18 cellular contexts compared by ENCODE assay signal in the genomic region with DNA sequence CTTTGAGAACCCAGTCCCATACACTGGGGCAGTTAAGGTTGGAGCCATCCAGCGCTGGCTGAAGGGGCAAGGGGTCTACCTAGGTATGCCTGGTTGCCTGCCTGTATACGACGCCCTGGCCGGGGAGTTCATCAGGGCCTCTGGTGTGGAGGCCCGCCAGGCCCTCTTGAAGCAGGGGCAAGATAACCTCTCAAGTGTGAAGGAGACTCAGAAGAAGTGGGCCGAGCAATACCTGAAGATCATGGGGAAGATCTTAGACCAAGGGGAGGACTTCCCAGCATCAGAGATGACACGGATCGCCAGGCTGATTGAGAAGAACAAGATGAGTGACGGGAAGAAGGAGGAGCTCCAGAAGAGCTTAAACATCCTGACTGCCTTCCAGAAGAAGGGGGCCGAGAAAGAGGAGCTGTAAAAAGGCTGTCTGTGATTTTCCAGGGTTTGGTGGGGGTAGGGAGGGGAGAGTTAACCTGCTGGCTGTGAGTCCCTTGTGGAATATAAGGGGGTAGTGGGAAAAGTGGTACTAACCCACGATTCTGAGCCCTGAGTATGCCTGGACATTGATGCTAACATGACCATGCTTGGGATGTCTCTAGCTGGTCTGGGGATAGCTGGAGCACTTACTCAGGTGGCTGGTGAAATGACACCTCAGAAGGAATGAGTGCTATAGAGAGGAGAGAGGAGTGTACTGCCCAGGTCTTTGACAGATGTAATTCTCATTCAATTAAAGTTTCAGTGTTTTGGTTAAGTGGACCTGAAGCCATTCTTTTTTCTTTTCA. TPM values are rescaled to one million over a fixed set of nuclear protein-coding genes. Genes with fewer than 3 reads are reported as not detected.
DNase-seq lines count a peak whose midpoint lies in the region; ATAC-seq and TF ChIP-seq lines count a peak whose summit lies in the region.
"Had no signal": no experiment of that assay in that cellular context is flagged by ENCODE, and none has a peak within 500 bp of the region (broad histone marks: within the 10 kb centered on the region; RNA-seq: fewer than 3 reads in every experiment).

No MANE protein-coding gene starts in this region.

- TSS peak; percentile 81 for BruUV-seq in HCT116 (replicated peaks; lab: Mats Ljungman, UMichigan)

- H3K18ac ChIP-seq in trophoblast cell (ENCODE audit: low read length) = no peak overlapping the region

- H3K4me3 ChIP-seq in HCT116 (replicated peaks in 1 of 2; ENCODE audit: low read depth in 1 of 2, low read length in 2 of 2) (no peak overlapping the region), trophoblast cell (ENCODE audit: low read depth, low read length) (no peak overlapping the region)
- H3K4me3 ChIP-seq: gastrocnemius medialis, uterus had no signal

- H3K4me3 Mint-ChIP-seq in activated CD4-positive, alpha-beta T cell treated with anti-CD3 and anti-CD28 coated beads, Interleukin-2, amount 10 ng/mL, durations not matched to agents 7 days and 5 days = no peak overlapping the region
- no peak overlapping the region for H3K4me3 Mint-ChIP-seq in activated naive CD8-positive, alpha-beta T cell treated with anti-CD3 and anti-CD28 coated beads for 36 hours
- no peak overlapping the region for H3K4me3 Mint-ChIP-seq in natural killer cell

- H2BK12ac ChIP-seq in trophoblast cell (ENCODE audit: low read length) = no peak overlapping the region

- H3K36me3 Mint-ChIP-seq in activated CD4-positive, alpha-beta T cell treated with anti-CD3 and anti-CD28 coated beads, Interleukin-2, amount 10 ng/mL, durations not matched to agents 7 days and 5 days (ENCODE audit: low read depth) = peaks cover 67% of the 10 kb centered on the region
- H3K36me3 Mint-ChIP-seq in activated naive CD8-positive, alpha-beta T cell treated with anti-CD3 and anti-CD28 coated beads for 36 hours = peaks cover 31% of the 10 kb centered on the region
- H3K36me3 Mint-ChIP-seq in natural killer cell = no peaks in the 10 kb centered on the region

- CTCF ChIA-PET in activated CD4-positive, alpha-beta T cell treated with anti-CD3 and anti-CD28 coated beads, Interleukin-2, amount 10 ng/mL, durations not matched to agents 7 days and 5 days (lab: Charles Lee) = interaction anchor here (0.6 to 1.4 kb wide), 5 partner anchors 8 to 361 kb away, joined by 3 to 6 read pairs (median 3); no protein-coding TSS in a partner anchor
- CTCF ChIA-PET in HCT116 (lab: Charles Lee) = interaction anchor here (1.6 kb wide), 1 partner anchor 9 kb away, joined by 6 read pairs; the partner anchor contains the start of genes ERP29 and TMEM116

- H2BK5ac ChIP-seq in trophoblast cell (ENCODE audit: low read depth, low read length, poor library complexity) = no peak overlapping the region

- no peaks in the 10 kb centered on the region for H3K9me2 ChIP-seq in HCT116 (ENCODE audit: insufficient read depth)

- H4K8ac ChIP-seq in trophoblast cell (ENCODE audit: low read depth, low read length) = no peak overlapping the region

- H3K79me2 ChIP-seq in HCT116 (ENCODE audit: insufficient read depth, low read length) = peaks cover 57% of the 10 kb centered on the region
- H3K79me2 ChIP-seq in trophoblast cell (ENCODE audit: control insufficient read depth, insufficient read depth, low read length, poor library complexity) = no peaks in the 10 kb centered on the region

- peak overlapping the region; percentile 71 for H3K27ac Mint-ChIP-seq in activated CD4-positive, alpha-beta T cell treated with anti-CD3 and anti-CD28 coated beads, Interleukin-2, amount 10 ng/mL, durations not matched to agents 7 days and 5 days
- peak overlapping the region; percentile 55 for H3K27ac Mint-ChIP-seq in activated naive CD8-positive, alpha-beta T cell treated with anti-CD3 and anti-CD28 coated beads for 36 hours
- H3K27ac Mint-ChIP-seq in natural killer cell = peak overlapping the region; percentile 31 to 82

- H2AFZ ChIP-seq in HCT116 (ENCODE audit: low read depth, low read length, poor library complexity, severe bottlenecking) = no peak overlapping the region
- no peak overlapping the region for H2AFZ ChIP-seq in trophoblast cell (ENCODE audit: insufficient read depth, low read length, poor library complexity)

- no peak overlapping the region for H4K91ac ChIP-seq in trophoblast cell (ENCODE audit: low read depth, low read length)

- H3K79me1 ChIP-seq in trophoblast cell (ENCODE audit: low read length) = no peaks in the 10 kb centered on the region

- no peak overlapping the region for H3K14ac ChIP-seq in trophoblast cell (ENCODE audit: low read length)

- H3K9ac ChIP-seq in HCT116 (ENCODE audit: low read length) = no peak overlapping the region
- no peak overlapping the region for H3K9ac ChIP-seq in trophoblast cell (ENCODE audit: low read length)

- no peak overlapping the region for H2AK5ac ChIP-seq in trophoblast cell (ENCODE audit: low read length)

- no peaks in the 10 kb centered on the region for H3K27me3 Mint-ChIP-seq in activated CD4-positive, alpha-beta T cell treated with anti-CD3 and anti-CD28 coated beads, Interleukin-2, amount 10 ng/mL, durations not matched to agents 7 days and 5 days
- H3K27me3 Mint-ChIP-seq in activated naive CD8-positive, alpha-beta T cell treated with anti-CD3 and anti-CD28 coated beads for 36 hours = no peaks in the 10 kb centered on the region
- H3K27me3 Mint-ChIP-seq in natural killer cell (ENCODE audit: low read depth in 2 of 2) = no peaks in the 10 kb centered on the region

- WGBS in trophoblast cell (ENCODE audit: extremely low coverage, insufficient coverage, insufficient read length) = no CpG with 5 or more reads among the region's 11 CpGs

- RAD21 ChIA-PET in HCT116 (lab: Charles Lee; ENCODE audit: low non-redundant PET in 1 of 2, low total read pairs in 2 of 2, uncharacterized antibody in 2 of 2, unreplicated experiment in 2 of 2) = no interaction called here

- H3K27me3 ChIP-seq in HCT116 (ENCODE audit: insufficient read depth, low read length) (no peaks in the 10 kb centered on the region), trophoblast cell (ENCODE audit: insufficient read depth, low read length) (no peaks in the 10 kb centered on the region)
- H3K27me3 ChIP-seq: gastrocnemius medialis, uterus had no signal

- peaks cover 43% of the 10 kb centered on the region for H3K4me1 Mint-ChIP-seq in activated CD4-positive, alpha-beta T cell treated with anti-CD3 and anti-CD28 coated beads, Interleukin-2, amount 10 ng/mL, durations not matched to agents 7 days and 5 days
- peaks cover 51% of the 10 kb centered on the region for H3K4me1 Mint-ChIP-seq in activated naive CD8-positive, alpha-beta T cell treated with anti-CD3 and anti-CD28 coated beads for 36 hours
- H3K4me1 Mint-ChIP-seq in natural killer cell = peaks cover 28 to 33% of the 10 kb centered on the region in 2 donors

- H3K36me3 ChIP-seq in HCT116 (ENCODE audit: control insufficient read depth in 1 of 2, insufficient read depth in 2 of 2, low read length in 2 of 2) (peaks cover 26 to 38% of the 10 kb centered on the region in 2 experiments; a peak in 3 of 4 replicates), trophoblast cell (ENCODE audit: control insufficient read depth in 1 of 2, insufficient read depth in 2 of 2, low read length in 2 of 2) (peaks cover 20 to 36% of the 10 kb centered on the region in 2 experiments)
- H3K36me3 ChIP-seq: uterus had no signal

- POLR2A ChIA-PET in activated CD4-positive, alpha-beta T cell treated with anti-CD3 and anti-CD28 coated beads, Interleukin-2, amount 10 ng/mL, durations not matched to agents 7 days and 5 days (lab: Charles Lee) = no interaction called here
- POLR2A ChIA-PET in HCT116 (lab: Charles Lee) = no interaction called here

- ATAC-seq in HCT116 (peak; percentile 36; the same call in 1 of the 2 replicates), natural killer cell (no peak)
- ATAC-seq: gastrocnemius medialis had no signal

- intact Hi-C loops in HCT116 (cut with micrococcal nuclease) (no loop called here), natural killer cell (cut with micrococcal nuclease) (no loop called here)

- no peak for TF ChIP-seq POLR2A in HCT116 (IDR thresholded peaks at IDR 0.05; ENCODE audit: borderline replicate concordance, extremely low read depth, insufficient read depth, insufficient read length)

- no peaks in the 10 kb centered on the region for H3K9me3 Mint-ChIP-seq in activated CD4-positive, alpha-beta T cell treated with anti-CD3 and anti-CD28 coated beads, Interleukin-2, amount 10 ng/mL, durations not matched to agents 7 days and 5 days
- H3K9me3 Mint-ChIP-seq in activated naive CD8-positive, alpha-beta T cell treated with anti-CD3 and anti-CD28 coated beads for 36 hours = no peaks in the 10 kb centered on the region
- H3K9me3 Mint-ChIP-seq in natural killer cell = no peaks in the 10 kb centered on the region

- H3K4me1 ChIP-seq in HCT116 (ENCODE audit: control insufficient read depth in 1 of 2, insufficient read depth in 2 of 2, low read length in 2 of 2) (no peaks in the 10 kb centered on the region), trophoblast cell (ENCODE audit: control insufficient read depth in 1 of 2, insufficient read depth in 2 of 2, low read length in 2 of 2) (no peaks in the 10 kb centered on the region)
- H3K4me1 ChIP-seq: uterus had no signal

- H3K4me2 ChIP-seq in HCT116 (ENCODE audit: low read length) = no peak overlapping the region
- H3K4me2 ChIP-seq in trophoblast cell (ENCODE audit: low read length) = no peak overlapping the region

- H3K9me3 ChIP-seq in HCT116 (ENCODE audit: control insufficient read depth in 1 of 2, insufficient read depth in 1 of 2, low read depth in 1 of 2, low read length in 2 of 2) (no peaks in the 10 kb centered on the region), trophoblast cell (ENCODE audit: insufficient read depth, low read depth, low read length) (no peaks in the 10 kb centered on the region)
- H3K9me3 ChIP-seq: gastrocnemius medialis, uterus had no signal

- no peak for TF ChIP-seq RAD21 in HCT116 (IDR thresholded peaks at IDR 0.05; ENCODE audit: low read depth)

- TF ChIP-seq CTCF in HCT116 (IDR thresholded peaks at IDR 0.05 in 2 of 3, conservative IDR thresholded peaks at IDR 0.05 in 1 of 3; ENCODE audit: borderline replicate concordance in 1 of 3, insufficient read depth in 1 of 3, low read depth in 2 of 3, low read length in 2 of 3) (no peak), natural killer cell (IDR thresholded peaks at IDR 0.05) (no peak)

- H3K27ac ChIP-seq in HCT116 (ENCODE audit: low read depth, low read length) = no peak overlapping the region
- H3K27ac ChIP-seq in trophoblast cell (ENCODE audit: low read depth, low read length) = no peak overlapping the region
- H3K27ac ChIP-seq: gastrocnemius medialis, HL-60, uterus had no signal

- no peak overlapping the region for H4K12ac ChIP-seq in trophoblast cell (ENCODE audit: low read depth, low read length)

- no peak overlapping the region for H2BK120ac ChIP-seq in trophoblast cell (ENCODE audit: insufficient read depth, low read length, poor library complexity)

- H3K23ac ChIP-seq in trophoblast cell (ENCODE audit: low read length) = no peak overlapping the region

- H3K4ac ChIP-seq in trophoblast cell (ENCODE audit: low read depth, low read length) = no peak overlapping the region

- peaks cover 8% of the 10 kb centered on the region; the same call in 1 of the 2 replicates for H4K20me1 ChIP-seq in HCT116 (ENCODE audit: insufficient read depth)

- DNase-seq in activated CD4-positive, alpha-beta T cell treated with anti-CD3 and anti-CD28 coated beads, Interleukin-2, amount 10 ng/mL, durations not matched to agents 7 days and 5 days = no peak
- no peak for DNase-seq in activated CD4-positive, alpha-beta T cell treated with anti-CD3 and anti-CD28 coated beads, Interleukin-2, amount 50 U/mL, for 48 hours
- DNase-seq in HCT116 (ENCODE audit: low read depth, low spot score) = no peak
- DNase-seq in activated naive CD8-positive, alpha-beta T cell treated with anti-CD3 and anti-CD28 coated beads for 36 hours = no peak
- no peak for DNase-seq in natural killer cell
- DNase-seq in stimulated activated CD4-positive, alpha-beta T cell treated with anti-CD3 and anti-CD28 coated beads, Interleukin-15, amount 100 ng/mL, for 24 hours = no peak
- no peak for DNase-seq in trophoblast cell
- no peak for DNase-seq in activated effector memory CD4-positive, alpha-beta T cell treated with Interleukin-2 at 50 U/mL for 16 hours
- DNase-seq: activated CD4-positive, alpha-beta T cell treated with anti-CD3 and anti-CD28 coated beads, Interleukin-2, amount 50 U/mL, for 1 hour; activated naive CD4-positive, alpha-beta T cell treated with Interleukin-2 at 50 U/mL for 16 hours; gastrocnemius medialis; HCEC 1CT; mesenchymal stem cell; NCI-H1694 treated with DMSO at 0.1 percent for 48 hours; NCI-H526; stimulated activated naive CD4-positive, alpha-beta T cell; uterus had no signal

RNA-seq across cellular contexts. Expression of gene ERP29, which starts 9.2 kb away (rescaled TPM):
- total RNA-seq in activated CD4-positive, alpha-beta T cell treated with anti-CD3 and anti-CD28 coated beads, Interleukin-2, amount 10 ng/mL, durations not matched to agents 7 days and 5 days = 100 to 1,000 TPM; 177 to 181 TPM
- total RNA-seq in HCT116 (2021; ENCODE audit: unreplicated experiment) = 130 TPM
- 158 and 172 TPM in 2 replicates for polyA plus RNA-seq in HCT116 (2012)
- total RNA-seq in activated naive CD8-positive, alpha-beta T cell treated with anti-CD3 and anti-CD28 coated beads for 36 hours = 10 to 100 TPM; 79.9 to 85.6 TPM
- 10 to 100 TPM; 51.6 to 74.9 (median 57.8) TPM for total RNA-seq in natural killer cell
- 141 and 146 TPM in 2 replicates for polyA plus RNA-seq in trophoblast cell (2013)

RNA-seq across cellular contexts. Expression of gene TMEM116, which starts 9.5 kb away (rescaled TPM):
- total RNA-seq in activated CD4-positive, alpha-beta T cell treated with anti-CD3 and anti-CD28 coated beads, Interleukin-2, amount 10 ng/mL, durations not matched to agents 7 days and 5 days = 10 to 100 TPM; 16.6 to 16.9 TPM
- 6.8 TPM for total RNA-seq in HCT116 (2021; ENCODE audit: unreplicated experiment)
- polyA plus RNA-seq in HCT116 (2012) = 5.1 and 6.0 TPM in 2 replicates
- total RNA-seq in activated naive CD8-positive, alpha-beta T cell treated with anti-CD3 and anti-CD28 coated beads for 36 hours = 10 to 100 TPM; 10.1 to 10.5 TPM
- 10 to 100 TPM in 2 of 3 donors, 1 to 10 TPM in 1; 6.5 to 10.2 (median 10.1) TPM for total RNA-seq in natural killer cell
- polyA plus RNA-seq in trophoblast cell (2013) = 6.0 and 6.2 TPM in 2 replicates
